Comparison of ENCODE assay signal across 23 cellular contexts in the genomic region with DNA sequence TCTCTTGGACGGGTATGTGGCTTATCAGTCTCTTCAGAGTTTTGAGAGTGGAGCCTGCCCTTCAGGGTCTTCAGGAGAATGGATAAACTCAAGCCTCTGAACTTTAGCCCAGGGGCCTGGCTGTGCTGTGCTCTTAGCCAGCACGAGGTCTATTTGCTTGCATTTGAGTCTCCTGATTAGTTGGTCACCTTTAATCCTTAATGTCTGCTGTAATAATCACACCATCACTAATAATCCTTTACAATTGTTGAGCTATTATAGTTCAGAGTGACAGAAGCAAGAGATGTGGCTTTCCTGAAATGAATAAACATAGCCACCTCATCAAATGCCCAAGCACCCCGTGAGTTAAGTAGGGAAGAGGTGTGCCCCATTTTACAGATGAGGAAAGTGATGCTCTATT. TPM values are rescaled to one million over a fixed set of nuclear protein-coding genes. Genes with fewer than 3 reads are reported as not detected.
DNase-seq lines count a peak whose midpoint lies in the region; ATAC-seq, FAIRE-seq and TF ChIP-seq lines count a peak whose summit lies in the region.
"Had no signal": no experiment of that assay in that cellular context is flagged by ENCODE, and none has a peak within 500 bp of the region (broad histone marks: within the 10 kb centered on the region; RNA-seq: fewer than 3 reads in every experiment).

No MANE protein-coding gene starts in this region.

- H3K9me2 ChIP-seq in PC-3 (replicated peaks; ENCODE audit: low read length): no peaks in the 10 kb centered on the region
- H3K9me2 ChIP-seq: SK-N-SH had no signal

- BruUV-seq in PC-3 (replicated peaks; lab: Mats Ljungman, UMichigan): no TSS peak

- H3K36me3 ChIP-seq in ACC112 (ENCODE audit: insufficient read depth, low read length) (no peaks in the 10 kb centered on the region), PC-3 (ENCODE audit: low read depth, low read length) (peaks cover 6% of the 10 kb centered on the region; the same call in 1 of the 2 replicates), small intestine (ENCODE audit: control insufficient read depth in 2 of 2, insufficient read depth in 2 of 2, low read length in 2 of 2) (no peaks in the 10 kb centered on the region), prostate gland (no peaks in the 10 kb centered on the region)

- H3K4me3 ChIP-seq in ACC112 (ENCODE audit: low read depth, low read length) (no peak overlapping the region), PC-3 (ENCODE audit: low read length) (no peak overlapping the region), small intestine (ENCODE audit: low read depth in 1 of 2, low read length in 2 of 2) (no peak overlapping the region), prostate gland (no peak overlapping the region)
- H3K4me3 ChIP-seq: K562, MG63 had no signal

- H2AFZ ChIP-seq in ACC112 (ENCODE audit: low read length, unreplicated experiment) (no peak overlapping the region), PC-3 (ENCODE audit: low read length) (no peak overlapping the region)

- H3K79me2 ChIP-seq in ACC112 (ENCODE audit: control insufficient read depth, insufficient read depth, low read length, unreplicated experiment): no peaks in the 10 kb centered on the region
- no peaks in the 10 kb centered on the region for H3K79me2 ChIP-seq in PC-3 (ENCODE audit: low read length)

- no peaks in the 10 kb centered on the region for H4K20me1 ChIP-seq in PC-3 (ENCODE audit: low read length)

- H3K4me2 ChIP-seq in PC-3 (ENCODE audit: low read length): no peak overlapping the region
- H3K4me2 ChIP-seq: SK-N-SH had no signal

- CTCF ChIA-PET in PC-3 (lab: Charles Lee): interaction anchor here (0.5 kb wide), 1 partner anchor 48 kb away, joined by 7 read pairs; no protein-coding TSS in a partner anchor

- no peak for TF ChIP-seq CTCF in PC-3 (conservative IDR thresholded peaks at IDR 0.05; ENCODE audit: low read depth, low read length)
- no peak for TF ChIP-seq CTCF in prostate gland (IDR thresholded peaks at IDR 0.05)

- POLR2A ChIA-PET in PC-3 (lab: Charles Lee; ENCODE audit: unreplicated experiment): no interaction called here

- no peak for TF ChIP-seq POLR2A in prostate gland (IDR thresholded peaks at IDR 0.05)

- ATAC-seq in PC-3 (no peak), GM19397 (IDR thresholded peaks at IDR 0.05; ENCODE audit: unreplicated experiment) (no peak)
- ATAC-seq: K562 had no signal

- H3F3A ChIP-seq in PC-3 (ENCODE audit: low read length, unreplicated experiment): no peaks in the 10 kb centered on the region

- intact Hi-C loops in PC-3 (cut with micrococcal nuclease) (no loop called here), prostate gland (cut with DNase I) (no loop called here)

- H3K27ac ChIP-seq in ACC112 (ENCODE audit: low read depth, low read length): peak overlapping the region; percentile 29; the same call in 1 of the 2 replicates
- peak overlapping the region; percentile 13 for H3K27ac ChIP-seq in PC-3 (ENCODE audit: low read length)
- H3K27ac ChIP-seq in epithelial cell of prostate: peak overlapping the region; percentile 23
- peak overlapping the region in 1 of 2 donors; percentile 45 for H3K27ac ChIP-seq in small intestine (ENCODE audit: low read depth in 1 of 2, low read length in 1 of 2)
- H3K27ac ChIP-seq in prostate gland: no peak overlapping the region

- H3K9ac ChIP-seq in PC-3 (ENCODE audit: low read length): no peak overlapping the region
- H3K9ac ChIP-seq: SK-N-SH had no signal

- no peaks in the 10 kb centered on the region for H3K27me3 ChIP-seq in ACC112 (ENCODE audit: insufficient read depth, low read length)
- no peaks in the 10 kb centered on the region for H3K27me3 ChIP-seq in PC-3 (ENCODE audit: low read length)
- no peaks in the 10 kb centered on the region for H3K27me3 ChIP-seq in small intestine (ENCODE audit: control insufficient read depth in 2 of 2, insufficient read depth in 2 of 2, low read length in 2 of 2)
- H3K27me3 ChIP-seq in prostate gland (replicated peaks; ENCODE audit: insufficient read depth): no peaks in the 10 kb centered on the region
- H3K27me3 ChIP-seq: MG63 had no signal

- DNase-seq in PC-3: no peak
- DNase-seq in epithelial cell of prostate (ENCODE audit: low read depth, low spot score): no peak
- peak; percentile 70 for DNase-seq in small intestine
- DNase-seq in prostate gland (ENCODE audit: low spot score): no peak
- no peak for DNase-seq in activated CD4-positive, alpha-beta T cell treated with anti-CD3 and anti-CD28 coated beads for 4 hours
- DNase-seq: C1 segment of cervical spinal cord; CD4-positive, alpha-beta memory T cell; COR-L47; DMS 273 treated with DMSO at 0.1 percent for 48 hours; DMS79; GF-D8; NCI-H2029 treated with DMSO at 0.1 percent for 48 hours; NCI-H446 treated with DMSO at 0.1 percent for 48 hours; NCI-H526; SK-N-SH; SW 1271 had no signal

- H3K9me3 ChIP-seq in PC-3 (ENCODE audit: low read length): no peaks in the 10 kb centered on the region
- H3K9me3 ChIP-seq in small intestine (ENCODE audit: control insufficient read depth, low read depth): no peaks in the 10 kb centered on the region
- H3K9me3 ChIP-seq in prostate gland: no peaks in the 10 kb centered on the region
- H3K9me3 ChIP-seq: MG63, SK-N-SH had no signal

- H3K4me1 ChIP-seq in ACC112 (ENCODE audit: control insufficient read depth, insufficient read depth, low read length, unreplicated experiment): peaks cover 23% of the 10 kb centered on the region
- peaks cover 57% of the 10 kb centered on the region for H3K4me1 ChIP-seq in PC-3 (ENCODE audit: insufficient read depth, low read length)
- no peaks in the 10 kb centered on the region for H3K4me1 ChIP-seq in small intestine (ENCODE audit: control insufficient read depth in 2 of 2, insufficient read depth in 1 of 2, low read depth in 1 of 2, low read length in 1 of 2)
- H3K4me1 ChIP-seq in prostate gland (replicated peaks): no peaks in the 10 kb centered on the region

- no peak for FAIRE-seq in small intestine (lab: Jason Lieb, UNC)
- FAIRE-seq: A204.1, H54, K562, RCC 7860 had no signal

- WGBS in small intestine, 3 donors: 17 to 66% (median 25%) methylated on average over 3 of the region's 3 CpGs
- 82% methylated on average over 3 of the region's 3 CpGs for WGBS in prostate gland

RNA-seq across cellular contexts. Expression of gene KRT80, which starts 24.2 kb away (rescaled TPM):
- total RNA-seq in PC-3 (2014; rRNA removed) (19.8 and 30.1 TPM in 2 replicates), prostate gland (1 to 10 TPM; 1.9 to 3.7 TPM)
- polyA plus RNA-seq in small intestine: 1 to 10 TPM in 1 of 3 donors, under 1 TPM in 2; 0.27 to 3.2 (median 0.89) TPM
- total RNA-seq: CD4-positive, alpha-beta memory T cell; K562 had no signal
- polyA plus RNA-seq: CD4-positive, alpha-beta memory T cell; K562 had no signal

Comparison
In these comparisons a context has a peak if more than half of its experiments do, and no peak if none do; other contexts are left out.
1. H3K27ac ChIP-seq: peak in ACC112 (single experiment), PC-3 (single experiment) and epithelial cell of prostate (single experiment); none in prostate gland (0 of 2).